Comparison of ENCODE assay signal across 10 cellular contexts in genomic region chr17:81164464-81165245, GRCh38. TPM values are rescaled to one million over a fixed set of nuclear protein-coding genes. Genes with fewer than 3 reads are reported as not detected.
DNase-seq lines count a peak whose midpoint lies in the region; ATAC-seq and TF ChIP-seq lines count a peak whose summit lies in the region.
"Had no signal": no experiment of that assay in that cellular context is flagged by ENCODE, and none has a peak within 500 bp of the region (broad histone marks: within the 10 kb centered on the region; RNA-seq: fewer than 3 reads in every experiment).

No MANE protein-coding gene starts in this region.

- H3K27me3 Mint-ChIP-seq in activated naive CD8-positive, alpha-beta T cell: peaks cover 5% of the 10 kb centered on the region
- H3K27me3 Mint-ChIP-seq in activated naive CD8-positive, alpha-beta T cell treated with anti-CD3 and anti-CD28 coated beads for 36 hours: peaks cover 28% of the 10 kb centered on the region
- peaks cover 8% of the 10 kb centered on the region for H3K27me3 Mint-ChIP-seq in activated T-cell treated with anti-CD3 and anti-CD28 coated beads, Interleukin-2, amount 50 U/mL, for 72 hours (ENCODE audit: low read depth)

- 33 to 35% methylated on average over 15 to 17 of the region's 18 CpGs for WGBS in tibial nerve, 2 donors

- peaks cover 3% of the 10 kb centered on the region for H3K4me1 Mint-ChIP-seq in activated naive CD8-positive, alpha-beta T cell (ENCODE audit: low read depth)
- no peaks in the 10 kb centered on the region for H3K4me1 Mint-ChIP-seq in activated naive CD8-positive, alpha-beta T cell treated with anti-CD3 and anti-CD28 coated beads for 36 hours
- no peaks in the 10 kb centered on the region for H3K4me1 Mint-ChIP-seq in activated T-cell treated with anti-CD3 and anti-CD28 coated beads, Interleukin-2, amount 50 U/mL, for 72 hours (ENCODE audit: low read depth)

- H3K4me3 Mint-ChIP-seq in activated naive CD8-positive, alpha-beta T cell: peak overlapping the region; percentile 47
- no peak overlapping the region for H3K4me3 Mint-ChIP-seq in activated naive CD8-positive, alpha-beta T cell treated with anti-CD3 and anti-CD28 coated beads for 36 hours
- H3K4me3 Mint-ChIP-seq in activated T-cell treated with anti-CD3 and anti-CD28 coated beads, Interleukin-2, amount 50 U/mL, for 72 hours: no peak overlapping the region

- no peaks in the 10 kb centered on the region for H3K9me3 ChIP-seq in tibial nerve

- no peak overlapping the region for H3K27ac Mint-ChIP-seq in activated naive CD8-positive, alpha-beta T cell
- no peak overlapping the region for H3K27ac Mint-ChIP-seq in activated naive CD8-positive, alpha-beta T cell treated with anti-CD3 and anti-CD28 coated beads for 36 hours
- no peak overlapping the region for H3K27ac Mint-ChIP-seq in activated T-cell treated with anti-CD3 and anti-CD28 coated beads, Interleukin-2, amount 50 U/mL, for 72 hours

- ATAC-seq in GM19452 (IDR thresholded peaks at IDR 0.05; ENCODE audit: unreplicated experiment) (no peak), GM19463 (IDR thresholded peaks at IDR 0.05; ENCODE audit: unreplicated experiment) (no peak)
- ATAC-seq in activated T-cell treated with anti-CD3 and anti-CD28 coated beads, Interleukin-2, amount 50 U/mL, for 72 hours (replicated peaks in 1 of 2): no peak

- H3K36me3 Mint-ChIP-seq in activated naive CD8-positive, alpha-beta T cell: no peaks in the 10 kb centered on the region
- no peaks in the 10 kb centered on the region for H3K36me3 Mint-ChIP-seq in activated naive CD8-positive, alpha-beta T cell treated with anti-CD3 and anti-CD28 coated beads for 36 hours
- no peaks in the 10 kb centered on the region for H3K36me3 Mint-ChIP-seq in activated T-cell treated with anti-CD3 and anti-CD28 coated beads, Interleukin-2, amount 50 U/mL, for 72 hours (ENCODE audit: insufficient read depth in 2 of 2)

- no peak for TF ChIP-seq CTCF in tibial nerve (IDR thresholded peaks at IDR 0.05)

- peaks cover 0 to 9% of the 10 kb centered on the region in 2 donors for H3K27me3 ChIP-seq in tibial nerve

- H3K4me3 ChIP-seq in tibial nerve: peak overlapping the region in 1 of 4 donors; percentile 61

- peak in 1 of 2 donors; percentile 32 for TF ChIP-seq EP300 in tibial nerve (IDR thresholded peaks at IDR 0.05)

- H3K4me1 ChIP-seq in tibial nerve: peaks cover 0 to 43% (median 3%) of the 10 kb centered on the region in 4 donors

- no peaks in the 10 kb centered on the region for H3K36me3 ChIP-seq in tibial nerve

- no peak for DNase-seq in activated naive CD8-positive, alpha-beta T cell treated with anti-CD3 and anti-CD28 coated beads for 36 hours
- DNase-seq in anterior cingulate cortex (lab: John Stamatoyannopoulos, UW) (peak in 51 of 58 donors; percentile 10 to 81 (median 59)), middle frontal gyrus (ENCODE audit: extremely low spot score, low spot score) (peak; percentile 31), tibial nerve (ENCODE audit: low spot score in 2 of 2) (no peak)
- no peak for DNase-seq in activated T-cell treated with anti-CD3 and anti-CD28 coated beads, Interleukin-2, amount 50 U/mL, for 72 hours
- DNase-seq: NCI-H1105 treated with DMSO at 0.1 percent for 48 hours had no signal

- no peaks in the 10 kb centered on the region for H3K9me3 Mint-ChIP-seq in activated naive CD8-positive, alpha-beta T cell (ENCODE audit: low read depth)
- no peaks in the 10 kb centered on the region for H3K9me3 Mint-ChIP-seq in activated naive CD8-positive, alpha-beta T cell treated with anti-CD3 and anti-CD28 coated beads for 36 hours
- H3K9me3 Mint-ChIP-seq in activated T-cell treated with anti-CD3 and anti-CD28 coated beads, Interleukin-2, amount 50 U/mL, for 72 hours: no peaks in the 10 kb centered on the region

- no peak for TF ChIP-seq POLR2A in tibial nerve (IDR thresholded peaks at IDR 0.05)

- peak overlapping the region; percentile 43 to 90 (median 78) for H3K27ac ChIP-seq in tibial nerve

RNA-seq across cellular contexts. Expression of gene PVALEF, which starts 0.7 kb away (rescaled TPM):
- total RNA-seq in activated naive CD8-positive, alpha-beta T cell treated with anti-CD3 and anti-CD28 coated beads for 36 hours: not detected
- not detected for total RNA-seq in tibial nerve
- total RNA-seq in activated T-cell treated with anti-CD3 and anti-CD28 coated beads, Interleukin-2, amount 50 U/mL, for 72 hours: not detected
- total RNA-seq: posterior vena cava had no signal

RNA-seq across cellular contexts. Expression of gene AATK, which starts 1.4 kb away (rescaled TPM):
- total RNA-seq in activated naive CD8-positive, alpha-beta T cell treated with anti-CD3 and anti-CD28 coated beads for 36 hours: under 1 TPM; 0.21 to 0.26 TPM
- total RNA-seq in tibial nerve: 100 to 1,000 TPM; 247 to 385 (median 322) TPM
- total RNA-seq in activated T-cell treated with anti-CD3 and anti-CD28 coated beads, Interleukin-2, amount 50 U/mL, for 72 hours: under 1 TPM; 0.48 to 0.81 TPM

RNA-seq across cellular contexts. Expression of gene CEP131, which starts 58.1 kb away (rescaled TPM):
- 10 to 100 TPM in 1 of 2 experiments, 1 to 10 TPM in 1; 8.6 to 10.2 TPM for total RNA-seq in activated naive CD8-positive, alpha-beta T cell treated with anti-CD3 and anti-CD28 coated beads for 36 hours
- 10 to 100 TPM in 3 of 4 donors, 1 to 10 TPM in 1; 9.2 to 35.0 (median 20.9) TPM for total RNA-seq in tibial nerve
- total RNA-seq in activated T-cell treated with anti-CD3 and anti-CD28 coated beads, Interleukin-2, amount 50 U/mL, for 72 hours: 10 to 100 TPM in 1 of 2 donors, 1 to 10 TPM in 1; 8.1 to 11.4 TPM

Comparison
In these comparisons a context has a peak if more than half of its experiments do, and no peak if none do; other contexts are left out.
1. DNase-seq: peak in anterior cingulate cortex (51 of 58) and middle frontal gyrus (single experiment); none in activated naive CD8-positive, alpha-beta T cell treated with anti-CD3 and anti-CD28 coated beads for 36 hours (single experiment), tibial nerve (0 of 2) and activated T-cell treated with anti-CD3 and anti-CD28 coated beads, Interleukin-2, amount 50 U/mL, for 72 hours (0 of 2).
2. RNA of gene AATK, which starts 1.4 kb away (total RNA-seq): 247 to 385 TPM in tibial nerve; 0.48 to 0.81 TPM in activated T-cell treated with anti-CD3 and anti-CD28 coated beads, Interleukin-2, amount 50 U/mL, for 72 hours and 0.21 to 0.26 TPM in activated naive CD8-positive, alpha-beta T cell treated with anti-CD3 and anti-CD28 coated beads for 36 hours; every median in the first group is over 100 times any median in the second.